11 cellular contexts compared by ENCODE assay signal in genomic region chr9:101029300-101030021, GRCh38. TPM values are rescaled to one million over a fixed set of nuclear protein-coding genes. Genes with fewer than 3 reads are reported as not detected.
DNase-seq lines count a peak whose midpoint lies in the region; ATAC-seq and TF ChIP-seq lines count a peak whose summit lies in the region.
"Had no signal": no experiment of that assay in that cellular context is flagged by ENCODE, and none has a peak within 500 bp of the region (broad histone marks: within the 10 kb centered on the region; RNA-seq: fewer than 3 reads in every experiment).

No MANE protein-coding gene starts in this region.

- peak overlapping the region; percentile 63 for H3K23ac ChIP-seq in trophoblast cell (ENCODE audit: low read length)

- H3K36me3 ChIP-seq in H7 (replicated peaks; ENCODE audit: control insufficient read depth, insufficient read depth, low read length) (no peaks in the 10 kb centered on the region), NT2/D1 (ENCODE audit: insufficient read depth, insufficient read length, low read length) (no peaks in the 10 kb centered on the region), trophoblast cell (ENCODE audit: control insufficient read depth in 1 of 2, insufficient read depth in 2 of 2, low read length in 2 of 2) (no peaks in the 10 kb centered on the region)

- H3K9ac ChIP-seq in NT2/D1 (ENCODE audit: insufficient read length, low read depth) (peak overlapping the region; percentile 81), trophoblast cell (ENCODE audit: low read length) (no peak overlapping the region)
- H3K9ac ChIP-seq: KMS-11 had no signal

- no peak overlapping the region for H2BK12ac ChIP-seq in trophoblast cell (ENCODE audit: low read length)

- H3K4me3 ChIP-seq in H7 (ENCODE audit: insufficient read depth, low read depth, low read length) (peak overlapping the region; percentile 85), NT2/D1 (ENCODE audit: insufficient read length, low read depth) (peak overlapping the region; percentile 86), trophoblast cell (ENCODE audit: low read depth, low read length) (peak overlapping the region; percentile 77)

- H2AK5ac ChIP-seq in trophoblast cell (ENCODE audit: low read length), result no peak overlapping the region

- H3K79me1 ChIP-seq in trophoblast cell (ENCODE audit: low read length), result no peaks in the 10 kb centered on the region

- DNase-seq in H7, result peak; percentile 49
- DNase-seq in NT2/D1 (ENCODE audit: low read depth, low spot score), result no peak
- no peak for DNase-seq in left cardiac atrium
- no peak for DNase-seq in trophoblast cell
- DNase-seq in activated T-cell treated with anti-CD3 and anti-CD28 coated beads, Interleukin-2, amount 50 U/mL, for 1 hour, result no peak
- no peak for DNase-seq in HEK293T (ENCODE audit: extremely low spot score)
- no peak for DNase-seq in NCI-H774 (lab: John Stamatoyannopoulos, UW)
- DNase-seq: activated naive CD4-positive, alpha-beta T cell treated with Interleukin-2 at 50 U/mL for 16 hours had no signal

- H3K79me2 ChIP-seq in trophoblast cell (ENCODE audit: control insufficient read depth, insufficient read depth, low read length, poor library complexity), result no peaks in the 10 kb centered on the region

- H2BK120ac ChIP-seq in trophoblast cell (ENCODE audit: insufficient read depth, low read length, poor library complexity), result no peak overlapping the region

- H4K8ac ChIP-seq in trophoblast cell (ENCODE audit: low read depth, low read length), result no peak overlapping the region

- POLR2A ChIA-PET in HEK293T (lab: Yijun Ruan, JAX), result no interaction called here

- H3K27ac ChIP-seq in trophoblast cell (ENCODE audit: low read depth, low read length), result no peak overlapping the region
- H3K27ac ChIP-seq: KMS-11 had no signal

- ATAC-seq in left cardiac atrium (peak; percentile 16 to 18), GM19463 (IDR thresholded peaks at IDR 0.05; ENCODE audit: unreplicated experiment) (no peak)

- H3K4me1 ChIP-seq in NT2/D1 (ENCODE audit: insufficient read depth, insufficient read length), result no peaks in the 10 kb centered on the region
- H3K4me1 ChIP-seq in trophoblast cell (ENCODE audit: control insufficient read depth in 1 of 2, insufficient read depth in 2 of 2, low read length in 2 of 2), result peaks cover 5 to 12% of the 10 kb centered on the region in 2 experiments

- H3K4ac ChIP-seq in trophoblast cell (ENCODE audit: low read depth, low read length), result no peak overlapping the region

- no peaks in the 10 kb centered on the region for H3K9me3 ChIP-seq in NT2/D1 (ENCODE audit: insufficient read depth, low read length)
- no peaks in the 10 kb centered on the region for H3K9me3 ChIP-seq in trophoblast cell (ENCODE audit: insufficient read depth, low read depth, low read length)

- H2AFZ ChIP-seq in trophoblast cell (ENCODE audit: insufficient read depth, low read length, poor library complexity), result peak overlapping the region; percentile 38

- no peak overlapping the region for H4K91ac ChIP-seq in trophoblast cell (ENCODE audit: low read depth, low read length)

- no peak overlapping the region for H4K12ac ChIP-seq in trophoblast cell (ENCODE audit: low read depth, low read length)

- H3K4me2 ChIP-seq in trophoblast cell (ENCODE audit: low read length), result peak overlapping the region; percentile 95
- H3K4me2 ChIP-seq: KMS-11 had no signal

- H3K14ac ChIP-seq in trophoblast cell (ENCODE audit: low read length), result no peak overlapping the region

- no peak overlapping the region for H3K18ac ChIP-seq in trophoblast cell (ENCODE audit: low read length)

- H3K27me3 ChIP-seq in H7 (ENCODE audit: control insufficient read depth, insufficient read depth, low read length) (peaks cover 50% of the 10 kb centered on the region), NT2/D1 (ENCODE audit: insufficient read depth, insufficient read length) (peaks cover 67% of the 10 kb centered on the region), trophoblast cell (ENCODE audit: insufficient read depth, low read length) (peaks cover 21% of the 10 kb centered on the region)

- CTCF ChIA-PET in HEK293T (lab: Yijun Ruan, JAX), result no interaction called here

- WGBS in trophoblast cell (ENCODE audit: extremely low coverage, insufficient coverage, insufficient read length), result no CpG with 5 or more reads among the region's 36 CpGs

- no peak overlapping the region for H2BK5ac ChIP-seq in trophoblast cell (ENCODE audit: low read depth, low read length, poor library complexity)

- intact Hi-C loops in left cardiac atrium (cut with DNase I), result no loop called here

TF ChIP-seq in HEK293T, 16 proteins besides CTCF, POLR2A, EP300 and RAD21:
- TF ChIP-seq SP1 (IDR thresholded peaks at IDR 0.05), result no peak
- TF ChIP-seq FOXM1 (IDR thresholded peaks at IDR 0.05; ENCODE audit: borderline replicate concordance), result no peak
- no peak for TF ChIP-seq ARNT (IDR thresholded peaks at IDR 0.05)
- no peak for TF ChIP-seq SUZ12 (IDR thresholded peaks at IDR 0.05)
- no peak for TF ChIP-seq HDGF (IDR thresholded peaks at IDR 0.05; ENCODE audit: borderline replicate concordance)
- no peak for TF ChIP-seq PKNOX1 (IDR thresholded peaks at IDR 0.05)
- no peak for TF ChIP-seq ELF4 (IDR thresholded peaks at IDR 0.05)
- no peak for TF ChIP-seq FOXA1 (IDR thresholded peaks at IDR 0.05)

RNA-seq across cellular contexts. Expression of gene PLPPR1, which starts 0.9 kb away (rescaled TPM):
- total RNA-seq in H7 (2014; rRNA removed; shearing (Covaris generic)), result 2.7 and 2.8 TPM in 2 replicates
- total RNA-seq in left cardiac atrium, result under 1 TPM in 1 of 2 donors, not detected in 1; 0.18 TPM
- polyA plus RNA-seq in trophoblast cell (2013), result 0.03 and 0.04 TPM in 2 replicates
- total RNA-seq: Daoy had no signal
